13 cellular contexts compared by ENCODE assay signal in genomic region chr16:70473446-70474319, GRCh38. TPM values are rescaled to one million over a fixed set of nuclear protein-coding genes. Genes with fewer than 3 reads are reported as not detected.
A peak's percentile ranks its signal among the peaks of the same experiment; 100 is the strongest.
DNase-seq lines count a peak whose midpoint lies in the region; ATAC-seq, FAIRE-seq and TF ChIP-seq lines count a peak whose summit lies in the region.
"Had no signal": no experiment of that assay in that cellular context is flagged by ENCODE, and none has a peak within 500 bp of the region (broad histone marks: within the 10 kb centered on the region; RNA-seq: fewer than 3 reads in every experiment).

No MANE protein-coding gene starts in this region.

- H3K27ac Mint-ChIP-seq in chondrocyte (ENCODE audit: unreplicated experiment): peak overlapping the region; percentile 45
- no peak overlapping the region for H3K27ac Mint-ChIP-seq in endothelial cell (ENCODE audit: unreplicated experiment)
- H3K27ac Mint-ChIP-seq: dendritic cell treated with granulocyte-macrophage colony-stimulating factor and Interleukin-4, amounts not matched to agents 40 ng/mL and 50 ng/mL, for 4 days had no signal

- CTCF ChIA-PET in A549 (lab: Yijun Ruan, JAX): interaction anchor here (1.1 to 8.3 kb wide), 10 partner anchors 11 to 309 kb away, joined by 3 to 110 read pairs (median 4); no protein-coding TSS in a partner anchor

- TF ChIP-seq POLR2A in A549 (IDR thresholded peaks at IDR 0.05; ENCODE audit: low read length): no peak

- H3K9me3 ChIP-seq in A549 (no peaks in the 10 kb centered on the region), DND-41 (ENCODE audit: insufficient read depth, low read length, severe bottlenecking) (no peaks in the 10 kb centered on the region)
- H3K9me3 ChIP-seq: left lung, tibial artery had no signal

- peak in 1 of 2 experiments; percentile 43; a peak in 2 of 5 replicates for TF ChIP-seq RAD21 in A549 (conservative IDR thresholded peaks at IDR 0.05 in 1 of 2, IDR thresholded peaks at IDR 0.05 in 1 of 2)

- no peaks in the 10 kb centered on the region for H3K9me3 Mint-ChIP-seq in chondrocyte (ENCODE audit: low read depth)
- no peaks in the 10 kb centered on the region for H3K9me3 Mint-ChIP-seq in endothelial cell (ENCODE audit: unreplicated experiment)
- H3K9me3 Mint-ChIP-seq: dendritic cell treated with granulocyte-macrophage colony-stimulating factor and Interleukin-4, amounts not matched to agents 40 ng/mL and 50 ng/mL, for 4 days had no signal

- no peaks in the 10 kb centered on the region for H3K27me3 Mint-ChIP-seq in chondrocyte (ENCODE audit: low read depth)
- peaks cover 6% of the 10 kb centered on the region for H3K27me3 Mint-ChIP-seq in endothelial cell (ENCODE audit: unreplicated experiment)
- H3K27me3 Mint-ChIP-seq: dendritic cell treated with granulocyte-macrophage colony-stimulating factor and Interleukin-4, amounts not matched to agents 40 ng/mL and 50 ng/mL, for 4 days had no signal

- H3K4me1 ChIP-seq in A549 (peaks cover 14% of the 10 kb centered on the region), DND-41 (ENCODE audit: insufficient read depth, low read length) (no peaks in the 10 kb centered on the region)

- no peak overlapping the region for H2AFZ ChIP-seq in DND-41 (ENCODE audit: low read depth, low read length)

- H3K4me2 ChIP-seq in A549 (no peak overlapping the region), DND-41 (ENCODE audit: insufficient read depth, low read length) (no peak overlapping the region)

- H3K4me1 Mint-ChIP-seq in chondrocyte (ENCODE audit: low read depth) (peaks cover 28% of the 10 kb centered on the region), endothelial cell (ENCODE audit: unreplicated experiment) (no peaks in the 10 kb centered on the region)

- H3K36me3 ChIP-seq in DND-41 (ENCODE audit: insufficient read depth, low read length): peaks cover 24% of the 10 kb centered on the region

- peak in 1 of 2 experiments; percentile 30 for DNase-seq in A549 (ENCODE audit: low read depth in 1 of 2, low spot score in 1 of 2)
- no peak for DNase-seq in DND-41
- DNase-seq in NCI-H69 (lab: John Stamatoyannopoulos, UW): peak; percentile 4
- DNase-seq in chondrocyte (ENCODE audit: low spot score): no peak
- no peak for DNase-seq in endothelial cell (ENCODE audit: low spot score)
- no peak for DNase-seq in activated effector memory CD4-positive, alpha-beta T cell treated with anti-CD3 and anti-CD28 coated beads, Interleukin-2, amount 50 U/mL, for 16 hours
- DNase-seq in NCI-H748 treated with DMSO at 0.1 percent for 48 hours (lab: John Stamatoyannopoulos, UW): no peak
- DNase-seq: amygdala, NCI-H1048, tibial artery had no signal

- TF ChIP-seq CTCF in A549 (IDR thresholded peaks at IDR 0.05) (no peak), DND-41 (IDR thresholded peaks at IDR 0.05; ENCODE audit: borderline replicate concordance, extremely low read depth, low read length, poor library complexity, severe bottlenecking) (peak; percentile 35), chondrocyte (IDR thresholded peaks at IDR 0.05) (no peak), endothelial cell (IDR thresholded peaks at IDR 0.05; ENCODE audit: unreplicated experiment) (no peak)

- H3K4me3 ChIP-seq in A549 (no peak overlapping the region), DND-41 (ENCODE audit: low read depth in 1 of 2, low read length in 2 of 2) (no peak overlapping the region)
- H3K4me3 ChIP-seq: left lung, tibial artery had no signal

- no peaks in the 10 kb centered on the region for H3K79me2 ChIP-seq in DND-41 (ENCODE audit: insufficient read depth, low read length)

- no peak overlapping the region for H3K27ac ChIP-seq in A549
- H3K27ac ChIP-seq in DND-41 (ENCODE audit: low read length): no peak overlapping the region
- H3K27ac ChIP-seq: left lung, tibial artery had no signal

- ATAC-seq in A549 (peak; percentile 16 to 21; a peak in 3 of 6 replicates), DND-41 (ENCODE audit: insufficient read depth, low read depth) (no peak; the same call in 2 of the 3 replicates), GM21360 (IDR thresholded peaks at IDR 0.05; ENCODE audit: unreplicated experiment) (no peak)
- ATAC-seq: left lung had no signal

- no peak for TF ChIP-seq EP300 in A549 (IDR thresholded peaks at IDR 0.05)

- POLR2A ChIA-PET in A549 (lab: Yijun Ruan, JAX): no interaction called here

- H3K4me3 Mint-ChIP-seq in chondrocyte (ENCODE audit: unreplicated experiment) (no peak overlapping the region), endothelial cell (ENCODE audit: unreplicated experiment) (no peak overlapping the region)
- H3K4me3 Mint-ChIP-seq: dendritic cell treated with granulocyte-macrophage colony-stimulating factor and Interleukin-4, amounts not matched to agents 40 ng/mL and 50 ng/mL, for 4 days had no signal

- H3K36me3 Mint-ChIP-seq in chondrocyte (ENCODE audit: low read depth): no peaks in the 10 kb centered on the region
- H3K36me3 Mint-ChIP-seq in endothelial cell (ENCODE audit: low read depth, unreplicated experiment): peaks cover 4% of the 10 kb centered on the region

- no peaks in the 10 kb centered on the region for H3K27me3 ChIP-seq in DND-41 (ENCODE audit: insufficient read depth, low read length, poor library complexity)
- H3K27me3 ChIP-seq: left lung, tibial artery had no signal

- no peak overlapping the region for H3K9ac ChIP-seq in DND-41 (ENCODE audit: low read depth, low read length)

- 91% methylated on average over 18 of the region's 21 CpGs for WGBS in A549 (ENCODE audit: missing lambda C conversion rate)

- FAIRE-seq in A549 (lab: Jason Lieb, UNC): no peak

- H4K20me1 ChIP-seq in DND-41 (ENCODE audit: insufficient read depth, low read length): no peaks in the 10 kb centered on the region

TF ChIP-seq in A549, 52 proteins besides CTCF, POLR2A, EP300 and RAD21:
- TF ChIP-seq MAX (IDR thresholded peaks at IDR 0.05) (no peak), CEBPB (IDR thresholded peaks at IDR 0.05) (no peak), POLR2AphosphoS2 (conservative IDR thresholded peaks at IDR 0.05; ENCODE audit: low read length) (no peak), SMC3 (IDR thresholded peaks at IDR 0.05) (no peak), HOXA7 (CRISPR knock-in tag; IDR thresholded peaks at IDR 0.05) (no peak), RNF2 (IDR thresholded peaks at IDR 0.05; ENCODE audit: borderline replicate concordance, low read depth) (no peak), ATOH8 (CRISPR knock-in tag; IDR thresholded peaks at IDR 0.05; ENCODE audit: low read depth) (no peak), SREBF2 (IDR thresholded peaks at IDR 0.05) (no peak), NR3C1 (IDR thresholded peaks at IDR 0.05) (no peak), JUNB (IDR thresholded peaks at IDR 0.05) (no peak), EHF (CRISPR knock-in tag; IDR thresholded peaks at IDR 0.05) (no peak)

RNA-seq across cellular contexts. Expression of gene FCSK, which starts 19.3 kb away (rescaled TPM):
- 5.7 and 9.3 TPM in 2 replicates for polyA plus RNA-seq in A549 (2011; rRNA removed)
- 7.5 and 8.5 TPM in 2 replicates for polyA plus RNA-seq in A549 (2012; cell fraction: cytosol; rRNA removed)
- polyA plus RNA-seq in A549 (2012; cell fraction: nucleus; rRNA removed): 42.5 and 53.1 TPM in 2 replicates
- polyA plus RNA-seq in A549 (2017; fragmentation: RNase III; extraction: RNeasy Plus Mini Kit Qiagen cat#74134 plus additional on column Dnase treatment): 6.0 to 7.7 TPM (median 6.8 TPM) in 3 replicates
- 11.0 and 12.6 TPM in 2 replicates for polyA minus RNA-seq in A549 (2011; rRNA and poly(A)+ RNA removed)
- 9.2 to 12.9 TPM (median 11.5 TPM) in 3 replicates for total RNA-seq in chondrocyte
- total RNA-seq in endothelial cell (ENCODE audit: unreplicated experiment): 14.7 TPM

RNA-seq across cellular contexts. Expression of gene ST3GAL2, which starts 34.8 kb away (rescaled TPM):
- 11.1 and 14.4 TPM in 2 replicates for polyA plus RNA-seq in A549 (2011; rRNA removed)
- polyA plus RNA-seq in A549 (2012; cell fraction: cytosol; rRNA removed): 15.7 and 19.8 TPM in 2 replicates
- polyA plus RNA-seq in A549 (2012; cell fraction: nucleus; rRNA removed): 21.8 and 23.9 TPM in 2 replicates
- polyA plus RNA-seq in A549 (2017; fragmentation: RNase III; extraction: RNeasy Plus Mini Kit Qiagen cat#74134 plus additional on column Dnase treatment): 13.8 to 16.3 TPM (median 15.5 TPM) in 3 replicates
- 38.9 and 44.0 TPM in 2 replicates for polyA minus RNA-seq in A549 (2011; rRNA and poly(A)+ RNA removed)
- 71.9 to 76.4 TPM (median 72.1 TPM) in 3 replicates for total RNA-seq in chondrocyte
- total RNA-seq in endothelial cell (ENCODE audit: unreplicated experiment): 87.0 TPM

RNA-seq across cellular contexts. Expression of gene COG4, which starts 49.7 kb away (rescaled TPM):
- polyA plus RNA-seq in A549 (2011; rRNA removed) (48.2 and 53.1 TPM in 2 replicates), A549 (2017; fragmentation: RNase III; extraction: RNeasy Plus Mini Kit Qiagen cat#74134 plus additional on column Dnase treatment) (40.9 to 46.5 TPM (median 42.7 TPM) in 3 replicates)
- 42.1 and 53.3 TPM in 2 replicates for polyA plus RNA-seq in A549 (2012; cell fraction: cytosol; rRNA removed)
- 75.5 and 99.7 TPM in 2 replicates for polyA plus RNA-seq in A549 (2012; cell fraction: nucleus; rRNA removed)
- polyA minus RNA-seq in A549 (2011; rRNA and poly(A)+ RNA removed): 53.6 and 67.3 TPM in 2 replicates
- total RNA-seq in chondrocyte (48.4 to 65.1 TPM (median 49.8 TPM) in 3 replicates), endothelial cell (ENCODE audit: unreplicated experiment) (64.1 TPM)

RNA-seq across cellular contexts. Expression of gene SF3B3, which starts 49.9 kb away (rescaled TPM):
- polyA plus RNA-seq in A549 (2011; rRNA removed): 155 and 302 TPM in 2 replicates
- polyA plus RNA-seq in A549 (2012; cell fraction: cytosol; rRNA removed): 73.9 and 101 TPM in 2 replicates
- 210 and 337 TPM in 2 replicates for polyA plus RNA-seq in A549 (2012; cell fraction: nucleus; rRNA removed)
- polyA plus RNA-seq in A549 (2017; fragmentation: RNase III; extraction: RNeasy Plus Mini Kit Qiagen cat#74134 plus additional on column Dnase treatment): 111 to 118 TPM (median 115 TPM) in 3 replicates
- 321 and 327 TPM in 2 replicates for polyA minus RNA-seq in A549 (2011; rRNA and poly(A)+ RNA removed)
- total RNA-seq in chondrocyte: 182 to 262 TPM (median 186 TPM) in 3 replicates
- total RNA-seq in endothelial cell (ENCODE audit: unreplicated experiment): 228 TPM

Comparison
In these comparisons a context has a peak if more than half of its experiments do, and no peak if none do; other contexts are left out.
1. ATAC-seq: peak in A549 (2 of 2); none in DND-41 (single experiment) and GM21360 (single experiment).